In the genomic region with DNA sequence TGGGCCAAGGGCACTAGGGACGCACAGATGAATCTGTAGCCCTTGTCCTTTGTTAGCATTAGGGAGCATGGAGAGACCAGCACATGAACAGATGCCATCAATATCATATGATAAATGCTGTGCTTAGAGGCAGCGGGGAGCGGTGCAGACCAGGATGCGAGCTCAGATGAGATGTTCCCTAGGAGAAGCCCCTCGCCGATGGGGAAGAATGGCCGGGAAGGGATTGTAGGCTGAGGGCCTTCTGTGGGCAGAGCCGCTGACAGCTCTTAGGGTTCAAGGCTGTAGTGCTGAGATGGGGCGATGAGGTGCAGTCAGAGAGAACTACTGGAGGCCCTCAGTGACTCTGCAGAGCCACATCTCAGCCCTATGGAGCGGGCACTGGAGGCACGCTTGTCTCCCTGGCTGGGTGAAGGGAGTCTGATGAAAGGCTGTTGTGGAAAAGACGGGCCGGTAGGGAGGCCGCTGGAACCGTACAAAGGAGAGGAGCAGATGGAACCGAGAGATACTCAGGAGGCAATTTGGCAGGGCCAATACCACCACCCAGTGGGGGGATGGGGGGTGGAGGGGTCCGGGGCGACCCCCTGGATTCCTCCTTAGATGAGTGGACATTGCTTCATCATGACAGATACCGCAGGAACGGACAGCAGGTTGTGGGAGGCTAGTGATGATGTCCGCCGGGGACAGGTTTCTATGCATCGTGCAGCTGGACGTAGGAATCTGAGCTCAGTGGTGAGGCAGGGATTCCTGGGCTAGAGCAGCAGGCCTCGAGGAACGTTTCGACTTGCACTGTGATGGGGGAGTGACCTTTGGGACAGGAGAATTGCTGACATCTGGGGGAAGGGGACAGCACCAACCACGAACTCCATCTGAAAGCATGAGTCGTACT, we compare ENCODE assay signal across 13 cellular contexts.
DNase-seq lines count a peak whose midpoint lies in the region; ATAC-seq, FAIRE-seq and TF ChIP-seq lines count a peak whose summit lies in the region.
"Had no signal": no experiment of that assay in that cellular context is flagged by ENCODE, and none has a peak within 500 bp of the region (broad histone marks: within the 10 kb centered on the region; RNA-seq: fewer than 3 reads in every experiment).

No MANE protein-coding gene starts in this region.

- intact Hi-C loops in esophagus muscularis mucosa (cut with DNase I): no loop called here

- H3K27ac Mint-ChIP-seq in activated CD4-positive, alpha-beta memory T cell treated with anti-CD3 and anti-CD28 coated beads, Interleukin-2, amount 10 ng/mL, durations not matched to agents 7 days and 5 days: peak overlapping the region; percentile 25

- no peaks in the 10 kb centered on the region for H3K27me3 ChIP-seq in esophagus muscularis mucosa

- H3K4me3 Mint-ChIP-seq in activated CD4-positive, alpha-beta memory T cell treated with anti-CD3 and anti-CD28 coated beads, Interleukin-2, amount 10 ng/mL, durations not matched to agents 7 days and 5 days: no peak overlapping the region

- POLR2A ChIA-PET in activated CD4-positive, alpha-beta memory T cell treated with anti-CD3 and anti-CD28 coated beads, Interleukin-2, amount 10 ng/mL, durations not matched to agents 7 days and 5 days (lab: Charles Lee): interaction anchor here (4.6 kb wide), 1 partner anchor 13 kb away, joined by 19 read pairs; no protein-coding TSS in a partner anchor

- H3K4me3 ChIP-seq in esophagus muscularis mucosa: no peak overlapping the region
- H3K4me3 ChIP-seq: lung had no signal

- peaks cover 27% of the 10 kb centered on the region for H3K4me1 Mint-ChIP-seq in activated CD4-positive, alpha-beta memory T cell treated with anti-CD3 and anti-CD28 coated beads, Interleukin-2, amount 10 ng/mL, durations not matched to agents 7 days and 5 days

- H3K36me3 ChIP-seq in esophagus muscularis mucosa: peaks cover 96 to 100% (median 100%) of the 10 kb centered on the region in 4 donors

- peak; percentile 28 for FAIRE-seq in GM12891 (lab: Jason Lieb, UNC)

- ATAC-seq in HG03039 (IDR thresholded peaks at IDR 0.05; ENCODE audit: unreplicated experiment): no peak

- no peaks in the 10 kb centered on the region for H3K9me3 Mint-ChIP-seq in activated CD4-positive, alpha-beta memory T cell treated with anti-CD3 and anti-CD28 coated beads, Interleukin-2, amount 10 ng/mL, durations not matched to agents 7 days and 5 days

- no peaks in the 10 kb centered on the region for H3K4me1 ChIP-seq in esophagus muscularis mucosa
- H3K4me1 ChIP-seq: parathyroid adenoma had no signal

- no peaks in the 10 kb centered on the region for H3K27me3 Mint-ChIP-seq in activated CD4-positive, alpha-beta memory T cell treated with anti-CD3 and anti-CD28 coated beads, Interleukin-2, amount 10 ng/mL, durations not matched to agents 7 days and 5 days

- 93% methylated on average over 25 of the region's 29 CpGs for WGBS in esophagus muscularis mucosa

- no peaks in the 10 kb centered on the region for H3K9me3 ChIP-seq in esophagus muscularis mucosa

- TF ChIP-seq CTCF in esophagus muscularis mucosa (IDR thresholded peaks at IDR 0.05): no peak

- TF ChIP-seq EP300 in esophagus muscularis mucosa (IDR thresholded peaks at IDR 0.05): no peak

- CTCF ChIA-PET in activated CD4-positive, alpha-beta memory T cell treated with anti-CD3 and anti-CD28 coated beads, Interleukin-2, amount 10 ng/mL, durations not matched to agents 7 days and 5 days (lab: Charles Lee): no interaction called here

- no peak overlapping the region for H3K27ac ChIP-seq in esophagus muscularis mucosa (replicated peaks in 1 of 4)
- H3K27ac ChIP-seq: KMS-11, parathyroid adenoma had no signal

- H3K36me3 Mint-ChIP-seq in activated CD4-positive, alpha-beta memory T cell treated with anti-CD3 and anti-CD28 coated beads, Interleukin-2, amount 10 ng/mL, durations not matched to agents 7 days and 5 days (ENCODE audit: low read depth): peaks cover 99% of the 10 kb centered on the region

- TF ChIP-seq POLR2A in GM12891 (IDR thresholded peaks at IDR 0.05; ENCODE audit: low read depth, low read length): no peak
- no peak for TF ChIP-seq POLR2A in esophagus muscularis mucosa (IDR thresholded peaks at IDR 0.05; ENCODE audit: low read depth)

- DNase-seq in A172 (ENCODE audit: low spot score) (peak; percentile 65), GM12891 (ENCODE audit: insufficient read length, low spot score) (no peak), left kidney (ENCODE audit: low read depth, low spot score) (peak; percentile 45), OCI-M1 (lab: John Stamatoyannopoulos, UW) (no peak), esophagus muscularis mucosa (ENCODE audit: extremely low spot score) (no peak), NCI-H2196 treated with DMSO at 0.1 percent for 48 hours (lab: John Stamatoyannopoulos, UW; ENCODE audit: unreplicated experiment) (no peak)
- DNase-seq in activated CD4-positive, alpha-beta memory T cell treated with anti-CD3 and anti-CD28 coated beads, Interleukin-2, amount 10 ng/mL, durations not matched to agents 7 days and 5 days: no peak
- DNase-seq: hippocampal formation; stimulated activated naive CD4-positive, alpha-beta T cell had no signal

TF ChIP-seq in GM12891, 5 proteins besides CTCF, POLR2A, EP300 and RAD21:
- TF ChIP-seq TAF1 (IDR thresholded peaks at IDR 0.05; ENCODE audit: low read depth, low read length): no peak
- TF ChIP-seq SPI1 (IDR thresholded peaks at IDR 0.05; ENCODE audit: low read depth, low read length): no peak
- TF ChIP-seq PAX5 (IDR thresholded peaks at IDR 0.05; ENCODE audit: insufficient read depth, low read length, severe bottlenecking): no peak
- no peak for TF ChIP-seq POU2F2 (IDR thresholded peaks at IDR 0.05; ENCODE audit: low read depth, low read length)

Comparison
In these comparisons a context has a peak if more than half of its experiments do, and no peak if none do; other contexts are left out.
1. DNase-seq: peak in A172 (single experiment) and left kidney (single experiment); none in GM12891 (single experiment), activated CD4-positive, alpha-beta memory T cell treated with anti-CD3 and anti-CD28 coated beads, Interleukin-2, amount 10 ng/mL, durations not matched to agents 7 days and 5 days (single experiment), OCI-M1 (single experiment), esophagus muscularis mucosa (single experiment) and NCI-H2196 treated with DMSO at 0.1 percent for 48 hours (single experiment).